12 cellular contexts compared by ENCODE assay signal in the genomic region with DNA sequence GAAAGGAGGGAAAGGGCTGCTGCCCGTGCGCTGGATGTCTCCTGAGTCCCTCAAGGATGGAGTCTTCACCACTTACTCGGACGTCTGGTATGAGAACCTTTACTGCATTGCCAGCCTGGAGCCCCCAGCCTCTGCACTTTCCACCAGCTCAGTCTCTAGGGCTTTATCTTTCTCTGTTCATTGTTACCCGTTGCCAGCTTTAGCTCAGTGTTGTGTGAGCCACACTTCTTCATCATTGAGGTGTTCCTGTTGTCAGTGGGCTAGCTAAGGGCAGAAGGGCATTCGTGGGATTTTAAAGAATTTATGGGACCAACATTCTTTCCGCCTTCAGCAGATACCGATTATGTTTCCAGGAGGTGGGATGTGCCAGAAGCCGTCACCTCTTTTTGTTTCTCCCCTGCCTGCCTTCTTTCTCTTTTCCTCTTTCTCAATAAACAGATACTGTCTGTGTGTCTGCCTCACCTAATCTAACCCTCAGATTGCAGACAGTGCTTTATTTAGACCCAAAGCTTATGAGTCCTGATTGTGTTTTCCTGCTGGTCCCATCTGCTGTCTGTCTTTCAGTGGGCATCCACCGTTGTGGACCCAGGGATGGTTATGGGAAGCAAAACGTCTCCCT.
DNase-seq lines count a peak whose midpoint lies in the region; ATAC-seq and TF ChIP-seq lines count a peak whose summit lies in the region.
"Had no signal": no experiment of that assay in that cellular context is flagged by ENCODE, and none has a peak within 500 bp of the region (broad histone marks: within the 10 kb centered on the region; RNA-seq: fewer than 3 reads in every experiment).

No MANE protein-coding gene starts in this region.

- no peak for DNase-seq in heart left ventricle
- DNase-seq in cardiac septum (ENCODE audit: low spot score) = no peak
- DNase-seq in trophoblast cell = no peak
- DNase-seq in uterus = no peak
- no peak for DNase-seq in NCI-H1436 treated with DMSO at 0.1 percent for 48 hours (lab: John Stamatoyannopoulos, UW)
- DNase-seq: activated T-cell treated with anti-CD3 and anti-CD28 coated beads, Interleukin-2, amount 50 U/mL, for 72 hours; colonic mucosa; GDM1; stimulated activated CD4-positive, alpha-beta T cell treated with anti-CD3 and anti-CD28 coated beads, Interleukin-1b, Interleukin-23, amount 100 ng/mL, for 48 hours had no signal

- no peak overlapping the region for H3K9ac ChIP-seq in trophoblast cell (ENCODE audit: low read length)

- H3K4ac ChIP-seq in trophoblast cell (ENCODE audit: low read depth, low read length) = no peak overlapping the region

- H3K4me3 ChIP-seq in heart left ventricle (no peak overlapping the region), gastroesophageal sphincter (no peak overlapping the region), trophoblast cell (ENCODE audit: low read depth, low read length) (no peak overlapping the region), uterus (no peak overlapping the region)
- H3K4me3 ChIP-seq: colonic mucosa had no signal

- H3K27ac ChIP-seq in heart left ventricle = peak overlapping the region in 11 of 12 donors; percentile 5 to 79 (median 69)
- peak overlapping the region in 3 of 4 donors; percentile 48 to 70 (median 57) for H3K27ac ChIP-seq in gastroesophageal sphincter
- H3K27ac ChIP-seq in trophoblast cell (ENCODE audit: low read depth, low read length) = peak overlapping the region; percentile 57
- H3K27ac ChIP-seq in uterus = peak overlapping the region; percentile 76 to 90
- H3K27ac ChIP-seq: colonic mucosa had no signal

- H3K4me1 ChIP-seq in heart left ventricle (peaks cover 0 to 48% (median 19%) of the 10 kb centered on the region in 12 donors), gastroesophageal sphincter (peaks cover 0 to 20% (median 12%) of the 10 kb centered on the region in 3 donors), trophoblast cell (ENCODE audit: control insufficient read depth in 1 of 2, insufficient read depth in 2 of 2, low read length in 2 of 2) (peaks cover 8 to 13% of the 10 kb centered on the region in 2 experiments), uterus (no peaks in the 10 kb centered on the region)
- H3K4me1 ChIP-seq: colonic mucosa had no signal

- no peak overlapping the region for H3K23ac ChIP-seq in trophoblast cell (ENCODE audit: low read length)

- H3K27me3 ChIP-seq in heart left ventricle (no peaks in the 10 kb centered on the region), gastroesophageal sphincter (no peaks in the 10 kb centered on the region), trophoblast cell (ENCODE audit: insufficient read depth, low read length) (no peaks in the 10 kb centered on the region), uterus (no peaks in the 10 kb centered on the region)
- H3K27me3 ChIP-seq: colonic mucosa had no signal

- TF ChIP-seq CTCF in heart left ventricle (IDR thresholded peaks at IDR 0.05) (no peak), gastroesophageal sphincter (IDR thresholded peaks at IDR 0.05) (no peak), uterus (IDR thresholded peaks at IDR 0.05) (no peak)

- no peak overlapping the region for H2BK120ac ChIP-seq in trophoblast cell (ENCODE audit: insufficient read depth, low read length, poor library complexity)

- H4K12ac ChIP-seq in trophoblast cell (ENCODE audit: low read depth, low read length) = no peak overlapping the region

- H3K79me2 ChIP-seq in trophoblast cell (ENCODE audit: control insufficient read depth, insufficient read depth, low read length, poor library complexity) = no peaks in the 10 kb centered on the region

- ATAC-seq in heart left ventricle = no peak
- ATAC-seq in gastroesophageal sphincter = no peak
- no peak for ATAC-seq in GM18505 (IDR thresholded peaks at IDR 0.05; ENCODE audit: unreplicated experiment)
- no peak for ATAC-seq in GM21619 (IDR thresholded peaks at IDR 0.05; ENCODE audit: unreplicated experiment)
- ATAC-seq: activated T-cell treated with anti-CD3 and anti-CD28 coated beads, Interleukin-2, amount 50 U/mL, for 72 hours had no signal

- TF ChIP-seq POLR2A in heart left ventricle (IDR thresholded peaks at IDR 0.05) = no peak
- no peak for TF ChIP-seq POLR2A in gastroesophageal sphincter (IDR thresholded peaks at IDR 0.05)
- no peak for TF ChIP-seq POLR2A in uterus (IDR thresholded peaks at IDR 0.05)
- no peak for TF ChIP-seq POLR2A in GM18505 (IDR thresholded peaks at IDR 0.05; ENCODE audit: borderline replicate concordance, extremely low read depth, insufficient read depth, insufficient read length)

- H4K91ac ChIP-seq in trophoblast cell (ENCODE audit: low read depth, low read length) = no peak overlapping the region

- intact Hi-C loops in heart left ventricle (cut with DNase I) (loop anchor here in 4 of 10 donors (5.0 to 10.0 kb wide), 3 partner anchors 112 to 122 kb away; no protein-coding TSS in a partner anchor), cardiac septum (cut with DNase I) (no loop called here), uterus (cut with DNase I; ENCODE audit: low total_unique reads) (no loop called here)

- peak overlapping the region; percentile 13 for H4K8ac ChIP-seq in trophoblast cell (ENCODE audit: low read depth, low read length)

- 52 to 63% (median 56%) methylated on average over 11 of the region's 11 CpGs for WGBS in heart left ventricle, 4 donors
- WGBS in gastroesophageal sphincter (ENCODE audit: low coverage in 1 of 2), 2 donors = 34 to 46% methylated on average over 4 to 5 of the region's 11 CpGs
- WGBS in trophoblast cell (ENCODE audit: extremely low coverage, insufficient coverage, insufficient read length) = no CpG with 5 or more reads among the region's 11 CpGs

- no peak overlapping the region for H3K14ac ChIP-seq in trophoblast cell (ENCODE audit: low read length)

- no peak overlapping the region for H2AFZ ChIP-seq in trophoblast cell (ENCODE audit: insufficient read depth, low read length, poor library complexity)

- peak overlapping the region; percentile 14 for H3K4me2 ChIP-seq in trophoblast cell (ENCODE audit: low read length)

- H3K36me3 ChIP-seq in heart left ventricle = peaks cover 0 to 82% (median 56%) of the 10 kb centered on the region in 9 donors
- peaks cover 0 to 86% of the 10 kb centered on the region in 2 donors for H3K36me3 ChIP-seq in gastroesophageal sphincter
- peaks cover 53 to 71% of the 10 kb centered on the region in 2 experiments for H3K36me3 ChIP-seq in trophoblast cell (ENCODE audit: control insufficient read depth in 1 of 2, insufficient read depth in 2 of 2, low read length in 2 of 2)
- no peaks in the 10 kb centered on the region for H3K36me3 ChIP-seq in uterus
- H3K36me3 ChIP-seq: colonic mucosa had no signal

- no peak overlapping the region for H2AK5ac ChIP-seq in trophoblast cell (ENCODE audit: low read length)

- H2BK5ac ChIP-seq in trophoblast cell (ENCODE audit: low read depth, low read length, poor library complexity) = no peak overlapping the region

- H3K18ac ChIP-seq in trophoblast cell (ENCODE audit: low read length) = peak overlapping the region; percentile 1

- H3K9me3 ChIP-seq in heart left ventricle (no peaks in the 10 kb centered on the region), gastroesophageal sphincter (no peaks in the 10 kb centered on the region), trophoblast cell (ENCODE audit: insufficient read depth, low read depth, low read length) (no peaks in the 10 kb centered on the region), uterus (no peaks in the 10 kb centered on the region)
- H3K9me3 ChIP-seq: colonic mucosa had no signal

- TF ChIP-seq EP300 in gastroesophageal sphincter (IDR thresholded peaks at IDR 0.05) = no peak

- no peak overlapping the region for H2BK12ac ChIP-seq in trophoblast cell (ENCODE audit: low read length)

- H3K79me1 ChIP-seq in trophoblast cell (ENCODE audit: low read length) = peaks cover 2% of the 10 kb centered on the region
